ENCODE assay signal across 1 cellular context in the genomic region with DNA sequence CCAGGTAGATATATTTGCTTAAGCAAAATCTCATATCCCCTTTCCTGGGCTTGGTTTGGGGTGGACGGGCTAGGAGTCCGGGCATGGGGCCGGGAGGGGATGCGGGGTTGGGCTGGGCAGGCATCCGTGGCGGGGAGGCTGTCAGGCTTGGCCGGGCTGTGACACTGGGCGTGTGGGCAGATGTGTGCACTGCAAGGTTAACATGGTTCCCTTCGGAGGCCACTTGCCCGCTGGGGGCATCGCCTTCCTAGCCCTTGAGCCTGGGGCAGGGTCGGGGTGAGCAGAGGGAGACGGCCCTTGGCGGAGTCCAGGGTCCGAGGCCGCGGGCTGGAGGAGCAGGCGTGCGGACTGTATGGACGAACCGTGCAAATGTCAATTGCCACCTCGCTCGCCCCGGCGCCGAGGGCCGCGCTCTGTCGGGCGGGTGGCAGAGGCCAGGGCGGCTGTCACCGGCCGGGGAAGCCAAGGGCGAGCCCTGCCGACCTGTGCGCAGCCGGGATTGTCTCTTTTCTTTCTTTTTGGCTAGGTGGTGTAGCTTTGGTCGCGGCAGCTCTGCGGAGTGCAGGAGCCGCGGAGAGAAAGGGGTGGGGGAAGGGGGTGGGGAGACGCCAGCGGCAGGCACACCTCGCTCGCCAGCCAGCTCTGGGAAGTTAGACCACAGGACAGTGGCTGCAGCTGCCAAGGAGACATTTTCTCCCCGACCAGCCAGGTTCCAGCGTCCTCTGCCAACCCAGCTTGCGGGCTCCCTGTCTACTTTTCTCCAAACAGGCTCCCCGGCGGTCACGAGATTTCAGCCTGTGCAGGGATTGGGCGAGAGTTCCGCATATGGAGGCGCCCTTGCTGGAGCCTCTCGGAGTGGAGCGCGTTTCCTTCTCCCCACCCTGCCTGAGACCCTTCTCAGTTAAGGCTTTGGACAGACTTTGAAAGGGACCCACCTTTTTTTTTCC.
A peak's percentile ranks its signal among the peaks of the same experiment; 100 is the strongest.
TF ChIP-seq lines count a peak whose summit lies in the region.

No MANE protein-coding gene starts in this region.

TF ChIP-seq in K562, 482 proteins besides CTCF, POLR2A, EP300 and RAD21 (continued from another document):
- TF ChIP-seq, protein P1, sequence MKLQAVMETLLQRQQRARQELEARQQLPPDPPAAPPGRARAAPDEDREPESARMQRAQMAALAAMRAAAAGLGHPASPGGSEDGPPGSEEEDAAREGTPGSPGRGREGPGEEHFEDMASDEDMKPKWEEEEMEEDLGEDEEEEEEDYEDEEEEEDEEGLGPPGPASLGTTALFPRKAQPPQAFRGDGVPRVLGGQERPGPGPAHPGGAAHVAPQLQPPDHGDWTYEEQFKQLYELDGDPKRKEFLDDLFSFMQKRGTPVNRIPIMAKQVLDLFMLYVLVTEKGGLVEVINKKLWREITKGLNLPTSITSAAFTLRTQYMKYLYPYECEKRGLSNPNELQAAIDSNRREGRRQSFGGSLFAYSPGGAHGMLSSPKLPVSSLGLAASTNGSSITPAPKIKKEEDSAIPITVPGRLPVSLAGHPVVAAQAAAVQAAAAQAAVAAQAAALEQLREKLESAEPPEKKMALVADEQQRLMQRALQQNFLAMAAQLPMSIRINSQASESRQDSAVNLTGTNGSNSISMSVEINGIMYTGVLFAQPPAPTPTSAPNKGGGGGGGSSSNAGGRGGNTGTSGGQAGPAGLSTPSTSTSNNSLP (IDR thresholded peaks at IDR 0.05; ENCODE audit: borderline replicate concordance, low read depth, low read length), result no peak
- TF ChIP-seq SREBF1 (IDR thresholded peaks at IDR 0.05; ENCODE audit: borderline replicate concordance, low read depth, low read length) (no peak), PTTG1 (tag; IDR thresholded peaks at IDR 0.05; ENCODE audit: low read depth) (no peak), ZNF707 (CRISPR knock-in tag; conservative IDR thresholded peaks at IDR 0.05) (peak; percentile 31; the same call in 1 of the 2 replicates), NCOA2 (IDR thresholded peaks at IDR 0.05; ENCODE audit: partially characterized antibody in 2 of 2) (no peak), CBX8 (IDR thresholded peaks at IDR 0.05; ENCODE audit: borderline replicate concordance, extremely low read depth, low read depth, low read length, poor library complexity, severe bottlenecking) (no peak), ZNF184 (CRISPR knock-in tag; IDR thresholded peaks at IDR 0.05) (no peak), HNRNPL (IDR thresholded peaks at IDR 0.05; ENCODE audit: low read depth, low read length) (peak; percentile 66; the same call in 1 of the 2 replicates), NFYB (IDR thresholded peaks at IDR 0.05; ENCODE audit: extremely low read depth, insufficient read length) (peak; percentile 54), RBBP5 (IDR thresholded peaks at IDR 0.05; ENCODE audit: borderline replicate concordance, insufficient read depth, low read length, poor library complexity, severe bottlenecking) (peak; percentile 91), POLR2AphosphoS5 (IDR thresholded peaks at IDR 0.05; ENCODE audit: control insufficient read depth, insufficient read depth, low read depth, low read length) (peak; percentile 53; the same call in 1 of the 2 replicates), FOXK2 (conservative IDR thresholded peaks at IDR 0.05 in 1 of 2, IDR thresholded peaks at IDR 0.05 in 1 of 2; ENCODE audit: low read depth in 2 of 2) (no peak), ZBTB1 (CRISPR knock-in tag; IDR thresholded peaks at IDR 0.05; ENCODE audit: borderline replicate concordance, low read depth) (no peak), RBM14 (IDR thresholded peaks at IDR 0.05; ENCODE audit: borderline replicate concordance, insufficient read depth, low read depth, low read length) (0 out of 2 replicates have a peak, but pooled peaks have one; percentile 75), YY1 (IDR thresholded peaks at IDR 0.05; ENCODE audit: borderline replicate concordance in 1 of 3, control insufficient read depth in 1 of 3, extremely low read depth in 1 of 3, insufficient read depth in 3 of 3, insufficient read length in 1 of 3, insufficient replicate concordance in 2 of 3, low read depth in 1 of 3, low read length in 2 of 3) (peak in 2 of 3 experiments; percentile 42 to 72), NFIX (CRISPR knock-in tag; IDR thresholded peaks at IDR 0.05; ENCODE audit: low read depth) (0 out of 2 replicates have a peak, but pooled peaks have one; percentile 1), ZSCAN32 (CRISPR knock-in tag; IDR thresholded peaks at IDR 0.05) (no peak), ZNF41 (CRISPR knock-in tag; conservative IDR thresholded peaks at IDR 0.05) (no peak), TEAD2 (tag; IDR thresholded peaks at IDR 0.05) (no peak), ZNF551 (CRISPR knock-in tag; IDR thresholded peaks at IDR 0.05) (no peak), SAP30 (IDR thresholded peaks at IDR 0.05; ENCODE audit: borderline replicate concordance, insufficient read depth, low read depth, low read length, poor library complexity, severe bottlenecking) (peak; percentile 83), PCBP2 (IDR thresholded peaks at IDR 0.05; ENCODE audit: low read depth, low read length, poor library complexity, severe bottlenecking) (no peak), SIN3A (IDR thresholded peaks at IDR 0.05; ENCODE audit: borderline replicate concordance in 2 of 2, control insufficient read depth in 1 of 2, low read depth in 2 of 2, low read length in 2 of 2) (peak; percentile 27 to 59; a peak in 1 of 4 replicates), L3MBTL2 (IDR thresholded peaks at IDR 0.05) (0 out of 2 replicates have a peak, but pooled peaks have one; percentile 9), YBX1 (IDR thresholded peaks at IDR 0.05) (no peak), BHLHE40 (IDR thresholded peaks at IDR 0.05; ENCODE audit: low read length) (peak; percentile 79)
- TF ChIP-seq, protein P2, sequence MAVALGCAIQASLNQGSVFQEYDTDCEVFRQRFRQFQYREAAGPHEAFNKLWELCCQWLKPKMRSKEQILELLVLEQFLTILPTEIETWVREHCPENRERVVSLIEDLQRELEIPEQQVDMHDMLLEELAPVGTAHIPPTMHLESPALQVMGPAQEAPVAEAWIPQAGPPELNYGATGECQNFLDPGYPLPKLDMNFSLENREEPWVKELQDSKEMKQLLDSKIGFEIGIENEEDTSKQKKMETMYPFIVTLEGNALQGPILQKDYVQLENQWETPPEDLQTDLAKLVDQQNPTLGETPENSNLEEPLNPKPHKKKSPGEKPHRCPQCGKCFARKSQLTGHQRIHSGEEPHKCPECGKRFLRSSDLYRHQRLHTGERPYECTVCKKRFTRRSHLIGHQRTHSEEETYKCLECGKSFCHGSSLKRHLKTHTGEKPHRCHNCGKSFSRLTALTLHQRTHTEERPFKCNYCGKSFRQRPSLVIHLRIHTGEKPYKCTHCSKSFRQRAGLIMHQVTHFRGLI (CRISPR knock-in tag; IDR thresholded peaks at IDR 0.05), result peak; percentile 37; the same call in 1 of the 2 replicates
- TF ChIP-seq, protein P3, sequence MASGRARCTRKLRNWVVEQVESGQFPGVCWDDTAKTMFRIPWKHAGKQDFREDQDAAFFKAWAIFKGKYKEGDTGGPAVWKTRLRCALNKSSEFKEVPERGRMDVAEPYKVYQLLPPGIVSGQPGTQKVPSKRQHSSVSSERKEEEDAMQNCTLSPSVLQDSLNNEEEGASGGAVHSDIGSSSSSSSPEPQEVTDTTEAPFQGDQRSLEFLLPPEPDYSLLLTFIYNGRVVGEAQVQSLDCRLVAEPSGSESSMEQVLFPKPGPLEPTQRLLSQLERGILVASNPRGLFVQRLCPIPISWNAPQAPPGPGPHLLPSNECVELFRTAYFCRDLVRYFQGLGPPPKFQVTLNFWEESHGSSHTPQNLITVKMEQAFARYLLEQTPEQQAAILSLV (tag; IDR thresholded peaks at IDR 0.05), result no peak
- TF ChIP-seq, protein P4, sequence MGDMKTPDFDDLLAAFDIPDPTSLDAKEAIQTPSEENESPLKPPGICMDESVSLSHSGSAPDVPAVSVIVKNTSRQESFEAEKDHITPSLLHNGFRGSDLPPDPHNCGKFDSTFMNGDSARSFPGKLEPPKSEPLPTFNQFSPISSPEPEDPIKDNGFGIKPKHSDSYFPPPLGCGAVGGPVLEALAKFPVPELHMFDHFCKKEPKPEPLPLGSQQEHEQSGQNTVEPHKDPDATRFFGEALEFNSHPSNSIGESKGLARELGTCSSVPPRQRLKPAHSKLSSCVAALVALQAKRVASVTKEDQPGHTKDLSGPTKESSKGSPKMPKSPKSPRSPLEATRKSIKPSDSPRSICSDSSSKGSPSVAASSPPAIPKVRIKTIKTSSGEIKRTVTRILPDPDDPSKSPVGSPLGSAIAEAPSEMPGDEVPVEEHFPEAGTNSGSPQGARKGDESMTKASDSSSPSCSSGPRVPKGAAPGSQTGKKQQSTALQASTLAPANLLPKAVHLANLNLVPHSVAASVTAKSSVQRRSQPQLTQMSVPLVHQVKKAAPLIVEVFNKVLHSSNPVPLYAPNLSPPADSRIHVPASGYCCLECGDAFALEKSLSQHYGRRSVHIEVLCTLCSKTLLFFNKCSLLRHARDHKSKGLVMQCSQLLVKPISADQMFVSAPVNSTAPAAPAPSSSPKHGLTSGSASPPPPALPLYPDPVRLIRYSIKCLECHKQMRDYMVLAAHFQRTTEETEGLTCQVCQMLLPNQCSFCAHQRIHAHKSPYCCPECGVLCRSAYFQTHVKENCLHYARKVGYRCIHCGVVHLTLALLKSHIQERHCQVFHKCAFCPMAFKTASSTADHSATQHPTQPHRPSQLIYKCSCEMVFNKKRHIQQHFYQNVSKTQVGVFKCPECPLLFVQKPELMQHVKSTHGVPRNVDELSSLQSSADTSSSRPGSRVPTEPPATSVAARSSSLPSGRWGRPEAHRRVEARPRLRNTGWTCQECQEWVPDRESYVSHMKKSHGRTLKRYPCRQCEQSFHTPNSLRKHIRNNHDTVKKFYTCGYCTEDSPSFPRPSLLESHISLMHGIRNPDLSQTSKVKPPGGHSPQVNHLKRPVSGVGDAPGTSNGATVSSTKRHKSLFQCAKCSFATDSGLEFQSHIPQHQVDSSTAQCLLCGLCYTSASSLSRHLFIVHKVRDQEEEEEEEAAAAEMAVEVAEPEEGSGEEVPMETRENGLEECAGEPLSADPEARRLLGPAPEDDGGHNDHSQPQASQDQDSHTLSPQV (IDR thresholded peaks at IDR 0.05), result peak; percentile 50; the same call in 1 of the 2 replicates
- TF ChIP-seq, protein P5, sequence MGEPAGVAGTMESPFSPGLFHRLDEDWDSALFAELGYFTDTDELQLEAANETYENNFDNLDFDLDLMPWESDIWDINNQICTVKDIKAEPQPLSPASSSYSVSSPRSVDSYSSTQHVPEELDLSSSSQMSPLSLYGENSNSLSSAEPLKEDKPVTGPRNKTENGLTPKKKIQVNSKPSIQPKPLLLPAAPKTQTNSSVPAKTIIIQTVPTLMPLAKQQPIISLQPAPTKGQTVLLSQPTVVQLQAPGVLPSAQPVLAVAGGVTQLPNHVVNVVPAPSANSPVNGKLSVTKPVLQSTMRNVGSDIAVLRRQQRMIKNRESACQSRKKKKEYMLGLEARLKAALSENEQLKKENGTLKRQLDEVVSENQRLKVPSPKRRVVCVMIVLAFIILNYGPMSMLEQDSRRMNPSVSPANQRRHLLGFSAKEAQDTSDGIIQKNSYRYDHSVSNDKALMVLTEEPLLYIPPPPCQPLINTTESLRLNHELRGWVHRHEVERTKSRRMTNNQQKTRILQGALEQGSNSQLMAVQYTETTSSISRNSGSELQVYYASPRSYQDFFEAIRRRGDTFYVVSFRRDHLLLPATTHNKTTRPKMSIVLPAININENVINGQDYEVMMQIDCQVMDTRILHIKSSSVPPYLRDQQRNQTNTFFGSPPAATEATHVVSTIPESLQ (CRISPR knock-in tag; IDR thresholded peaks at IDR 0.05), result no peak
- TF ChIP-seq, protein P6, sequence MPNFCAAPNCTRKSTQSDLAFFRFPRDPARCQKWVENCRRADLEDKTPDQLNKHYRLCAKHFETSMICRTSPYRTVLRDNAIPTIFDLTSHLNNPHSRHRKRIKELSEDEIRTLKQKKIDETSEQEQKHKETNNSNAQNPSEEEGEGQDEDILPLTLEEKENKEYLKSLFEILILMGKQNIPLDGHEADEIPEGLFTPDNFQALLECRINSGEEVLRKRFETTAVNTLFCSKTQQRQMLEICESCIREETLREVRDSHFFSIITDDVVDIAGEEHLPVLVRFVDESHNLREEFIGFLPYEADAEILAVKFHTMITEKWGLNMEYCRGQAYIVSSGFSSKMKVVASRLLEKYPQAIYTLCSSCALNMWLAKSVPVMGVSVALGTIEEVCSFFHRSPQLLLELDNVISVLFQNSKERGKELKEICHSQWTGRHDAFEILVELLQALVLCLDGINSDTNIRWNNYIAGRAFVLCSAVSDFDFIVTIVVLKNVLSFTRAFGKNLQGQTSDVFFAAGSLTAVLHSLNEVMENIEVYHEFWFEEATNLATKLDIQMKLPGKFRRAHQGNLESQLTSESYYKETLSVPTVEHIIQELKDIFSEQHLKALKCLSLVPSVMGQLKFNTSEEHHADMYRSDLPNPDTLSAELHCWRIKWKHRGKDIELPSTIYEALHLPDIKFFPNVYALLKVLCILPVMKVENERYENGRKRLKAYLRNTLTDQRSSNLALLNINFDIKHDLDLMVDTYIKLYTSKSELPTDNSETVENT (CRISPR knock-in tag; IDR thresholded peaks at IDR 0.05), result 0 out of 2 replicates have a peak, but pooled peaks have one; percentile 59
- TF ChIP-seq, protein P7, sequence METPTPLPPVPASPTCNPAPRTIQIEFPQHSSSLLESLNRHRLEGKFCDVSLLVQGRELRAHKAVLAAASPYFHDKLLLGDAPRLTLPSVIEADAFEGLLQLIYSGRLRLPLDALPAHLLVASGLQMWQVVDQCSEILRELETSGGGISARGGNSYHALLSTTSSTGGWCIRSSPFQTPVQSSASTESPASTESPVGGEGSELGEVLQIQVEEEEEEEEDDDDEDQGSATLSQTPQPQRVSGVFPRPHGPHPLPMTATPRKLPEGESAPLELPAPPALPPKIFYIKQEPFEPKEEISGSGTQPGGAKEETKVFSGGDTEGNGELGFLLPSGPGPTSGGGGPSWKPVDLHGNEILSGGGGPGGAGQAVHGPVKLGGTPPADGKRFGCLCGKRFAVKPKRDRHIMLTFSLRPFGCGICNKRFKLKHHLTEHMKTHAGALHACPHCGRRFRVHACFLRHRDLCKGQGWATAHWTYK (CRISPR knock-in tag; IDR thresholded peaks at IDR 0.05), result peak; percentile 61; the same call in 1 of the 2 replicates
- TF ChIP-seq, protein P8, sequence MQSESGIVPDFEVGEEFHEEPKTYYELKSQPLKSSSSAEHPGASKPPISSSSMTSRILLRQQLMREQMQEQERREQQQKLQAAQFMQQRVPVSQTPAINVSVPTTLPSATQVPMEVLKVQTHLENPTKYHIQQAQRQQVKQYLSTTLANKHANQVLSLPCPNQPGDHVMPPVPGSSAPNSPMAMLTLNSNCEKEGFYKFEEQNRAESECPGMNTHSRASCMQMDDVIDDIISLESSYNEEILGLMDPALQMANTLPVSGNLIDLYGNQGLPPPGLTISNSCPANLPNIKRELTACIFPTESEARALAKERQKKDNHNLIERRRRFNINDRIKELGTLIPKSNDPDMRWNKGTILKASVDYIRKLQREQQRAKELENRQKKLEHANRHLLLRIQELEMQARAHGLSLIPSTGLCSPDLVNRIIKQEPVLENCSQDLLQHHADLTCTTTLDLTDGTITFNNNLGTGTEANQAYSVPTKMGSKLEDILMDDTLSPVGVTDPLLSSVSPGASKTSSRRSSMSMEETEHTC (IDR thresholded peaks at IDR 0.05), result peak; percentile 48; the same call in 1 of the 2 replicates
